8 cellular contexts compared by ENCODE assay signal in genomic region chr20:63863021-63863797, GRCh38. TPM values are rescaled to one million over a fixed set of nuclear protein-coding genes. Genes with fewer than 3 reads are reported as not detected.
DNase-seq lines count a peak whose midpoint lies in the region; ATAC-seq and TF ChIP-seq lines count a peak whose summit lies in the region.

No MANE protein-coding gene starts in this region.

- peaks cover 1% of the 10 kb centered on the region for H3K27me3 Mint-ChIP-seq in dendritic cell treated with granulocyte-macrophage colony-stimulating factor and Interleukin-4, amounts not matched to agents 40 ng/mL and 50 ng/mL, for 4 days
- no peaks in the 10 kb centered on the region for H3K27me3 Mint-ChIP-seq in naive thymus-derived CD8-positive, alpha-beta T cell

- DNase-seq in AG10803 (ENCODE audit: low read depth): no peak
- DNase-seq in Karpas-422: no peak
- no peak for DNase-seq in naive thymus-derived CD8-positive, alpha-beta T cell
- no peak for DNase-seq in GM19238 (ENCODE audit: insufficient read length, low spot score)
- DNase-seq in NCI-H2029 (lab: John Stamatoyannopoulos, UW): no peak
- no peak for DNase-seq in NCI-H226

- peaks cover 18% of the 10 kb centered on the region for H3K4me1 ChIP-seq in Karpas-422 (ENCODE audit: low read length)

- H3K79me2 ChIP-seq in Karpas-422 (ENCODE audit: low read length): peaks cover 43% of the 10 kb centered on the region

- H3K9me2 ChIP-seq in Karpas-422 (replicated peaks; ENCODE audit: insufficient read depth, low read length): no peaks in the 10 kb centered on the region

- POLR2A ChIA-PET in naive thymus-derived CD8-positive, alpha-beta T cell (lab: Charles Lee): interaction anchor here (0.8 to 3.0 kb wide), 13 partner anchors 8 to 342 kb away, joined by 3 to 23 read pairs (median 8); partner anchors contain the start of genes ARFRP1, DNAJC5, GMEB2 and LIME1

- intact Hi-C loops in dendritic cell treated with granulocyte-macrophage colony-stimulating factor and Interleukin-4, amounts not matched to agents 40 ng/mL and 50 ng/mL, for 4 days (cut with micrococcal nuclease): loop anchor here (5.0 kb wide), 1 partner anchor 36 kb away; no protein-coding TSS in a partner anchor

- H3K4me3 Mint-ChIP-seq in dendritic cell treated with granulocyte-macrophage colony-stimulating factor and Interleukin-4, amounts not matched to agents 40 ng/mL and 50 ng/mL, for 4 days: peak overlapping the region; percentile 85
- peak overlapping the region; percentile 87 to 99 (median 96) for H3K4me3 Mint-ChIP-seq in naive thymus-derived CD8-positive, alpha-beta T cell

- H3K9ac ChIP-seq in Karpas-422 (ENCODE audit: low read length): peak overlapping the region; percentile 83

- peaks cover 11% of the 10 kb centered on the region for H4K20me1 ChIP-seq in Karpas-422 (ENCODE audit: insufficient read depth, low read depth, low read length)

- peak overlapping the region; percentile 77 for H3K4me2 ChIP-seq in Karpas-422 (ENCODE audit: low read depth, low read length, poor library complexity, severe bottlenecking)

- peak overlapping the region; percentile 88 for H3K27ac Mint-ChIP-seq in dendritic cell treated with granulocyte-macrophage colony-stimulating factor and Interleukin-4, amounts not matched to agents 40 ng/mL and 50 ng/mL, for 4 days
- peak overlapping the region; percentile 93 to 99 (median 95) for H3K27ac Mint-ChIP-seq in naive thymus-derived CD8-positive, alpha-beta T cell

- H3K27me3 ChIP-seq in Karpas-422 (ENCODE audit: low read length): no peaks in the 10 kb centered on the region

- H3K27ac ChIP-seq in Karpas-422 (ENCODE audit: low read length): peak overlapping the region; percentile 86; the same call in 1 of the 2 replicates

- peak overlapping the region; percentile 91 for H3K4me3 ChIP-seq in AG10803 (ENCODE audit: low read length)
- peak overlapping the region; percentile 93 for H3K4me3 ChIP-seq in Karpas-422 (ENCODE audit: low read length)

- H3K36me3 Mint-ChIP-seq in dendritic cell treated with granulocyte-macrophage colony-stimulating factor and Interleukin-4, amounts not matched to agents 40 ng/mL and 50 ng/mL, for 4 days (ENCODE audit: low read depth): peaks cover 75% of the 10 kb centered on the region
- H3K36me3 Mint-ChIP-seq in naive thymus-derived CD8-positive, alpha-beta T cell: peaks cover 0 to 9% (median 8%) of the 10 kb centered on the region in 3 donors

- H3K9me3 ChIP-seq in Karpas-422 (ENCODE audit: low read length): no peaks in the 10 kb centered on the region

- H3K36me3 ChIP-seq in Karpas-422 (ENCODE audit: insufficient read depth, low read length): no peaks in the 10 kb centered on the region

- peaks cover 68% of the 10 kb centered on the region for H3K4me1 Mint-ChIP-seq in dendritic cell treated with granulocyte-macrophage colony-stimulating factor and Interleukin-4, amounts not matched to agents 40 ng/mL and 50 ng/mL, for 4 days (ENCODE audit: low read depth)
- H3K4me1 Mint-ChIP-seq in naive thymus-derived CD8-positive, alpha-beta T cell: peaks cover 18 to 53% (median 49%) of the 10 kb centered on the region in 4 donors

- TF ChIP-seq CTCF in AG10803 (conservative IDR thresholded peaks at IDR 0.05; ENCODE audit: low read length): no peak

- no peaks in the 10 kb centered on the region for H3K9me3 Mint-ChIP-seq in dendritic cell treated with granulocyte-macrophage colony-stimulating factor and Interleukin-4, amounts not matched to agents 40 ng/mL and 50 ng/mL, for 4 days
- H3K9me3 Mint-ChIP-seq in naive thymus-derived CD8-positive, alpha-beta T cell: no peaks in the 10 kb centered on the region

- H2AFZ ChIP-seq in Karpas-422 (ENCODE audit: low read length): peak overlapping the region; percentile 68; the same call in 1 of the 2 replicates

- no peak for ATAC-seq in naive thymus-derived CD8-positive, alpha-beta T cell
- ATAC-seq in GM18511 (IDR thresholded peaks at IDR 0.05; ENCODE audit: unreplicated experiment): no peak

RNA-seq across cellular contexts. Expression of gene TPD52L2, which starts 1.9 kb away (rescaled TPM):
- 25.9 and 38.3 TPM in 2 replicates for total RNA-seq in Karpas-422 (2014; rRNA removed; shearing (Covaris generic); ENCODE audit: low replicate concordance)
- 10 to 100 TPM; 39.3 to 42.0 TPM for total RNA-seq in naive thymus-derived CD8-positive, alpha-beta T cell
- polyA plus RNA-seq in naive thymus-derived CD8-positive, alpha-beta T cell: 10 to 100 TPM; 56.4 to 79.0 (median 68.3) TPM

RNA-seq across cellular contexts. Expression of gene ABHD16B, which starts 1.9 kb away (rescaled TPM):
- total RNA-seq in Karpas-422 (2014; rRNA removed; shearing (Covaris generic); ENCODE audit: low replicate concordance): not detected in 2 replicates
- not detected for total RNA-seq in naive thymus-derived CD8-positive, alpha-beta T cell
- under 1 TPM; 0.29 to 0.60 (median 0.57) TPM for polyA plus RNA-seq in naive thymus-derived CD8-positive, alpha-beta T cell

RNA-seq across cellular contexts. Expression of gene DNAJC5, which starts 31.7 kb away (rescaled TPM):
- total RNA-seq in Karpas-422 (2014; rRNA removed; shearing (Covaris generic); ENCODE audit: low replicate concordance): 22.9 and 28.5 TPM in 2 replicates
- 10 to 100 TPM; 51.8 to 52.9 TPM for total RNA-seq in naive thymus-derived CD8-positive, alpha-beta T cell
- polyA plus RNA-seq in naive thymus-derived CD8-positive, alpha-beta T cell: 1 to 10 TPM; 4.7 to 7.1 (median 6.7) TPM

RNA-seq across cellular contexts. Expression of gene ZBTB46, which starts 32.1 kb away (rescaled TPM):
- total RNA-seq in Karpas-422 (2014; rRNA removed; shearing (Covaris generic); ENCODE audit: low replicate concordance): 0.18 TPM in 1 of 2 replicates, not detected in the other
- not detected for total RNA-seq in naive thymus-derived CD8-positive, alpha-beta T cell
- polyA plus RNA-seq in naive thymus-derived CD8-positive, alpha-beta T cell: under 1 TPM; 0.06 to 0.08 (median 0.06) TPM
